Comparison of ENCODE assay signal across 23 cellular contexts in genomic region chr13:46229251-46229650, GRCh38. TPM values are rescaled to one million over a fixed set of nuclear protein-coding genes. Genes with fewer than 3 reads are reported as not detected.
"Had no signal": no experiment of that assay in that cellular context is flagged by ENCODE, and none has a peak within 500 bp of the region (broad histone marks: within the 10 kb centered on the region; RNA-seq: fewer than 3 reads in every experiment).

No MANE protein-coding gene starts in this region.

- H3K9me3 ChIP-seq: SJCRH30 had no signal

- H3K36me3 ChIP-seq: SJCRH30 had no signal

- ATAC-seq: Panc1, Right ventricle myocardium inferior, SK-N-SH treated with all-trans-retinoic acid at 6 μM for 48 hours had no signal

- H3K4me3 ChIP-seq: SJCRH30 had no signal

- DNase-seq: KBM-7, MV-4-11, NCI-H1048, NCI-H1105, NCI-H1417 treated with DMSO at 0.1 percent for 48 hours, NCI-H146, NCI-H1694 treated with DMSO at 0.1 percent for 48 hours, NCI-H1930, NCI-H2081, NCI-H2107, NCI-H2227 treated with DMSO at 0.1 percent for 48 hours, NCI-H446, NCI-H510A, NCI-H524 treated with DMSO at 0.1 percent for 48 hours, NCI-H69, NCI-H774, SHP77 treated with DMSO at 0.1 percent for 48 hours, SJCRH30 had no signal

- H3K27me3 ChIP-seq: SJCRH30 had no signal

- H3K4me1 ChIP-seq: SJCRH30 had no signal

- H3K27ac ChIP-seq: SJCRH30 had no signal

RNA-seq across cellular contexts. Expression of gene LRRC63, which starts 17.5 kb away (rescaled TPM):
- total RNA-seq: HT-29, LHCN-M2, Right ventricle myocardium inferior had no signal

RNA-seq across cellular contexts. Expression of gene LCP1, which starts 47.3 kb away (rescaled TPM):
- total RNA-seq: HT-29, LHCN-M2, SJCRH30 had no signal
